17 cellular contexts compared by ENCODE assay signal in genomic region chr10:23793577-23793976, GRCh38.
DNase-seq lines count a peak whose midpoint lies in the region; ATAC-seq and TF ChIP-seq lines count a peak whose summit lies in the region.
"Had no signal": no experiment of that assay in that cellular context is flagged by ENCODE, and none has a peak within 500 bp of the region (broad histone marks: within the 10 kb centered on the region; RNA-seq: fewer than 3 reads in every experiment).

No MANE protein-coding gene starts in this region.

- ATAC-seq in Right ventricle myocardium superior (ENCODE audit: poor library complexity) = peak; percentile 55
- ATAC-seq: A549; CD8-positive, alpha-beta T cell had no signal

- peak overlapping the region; percentile 82; the same call in 1 of the 2 replicates for H3K27ac ChIP-seq in VCaP
- H3K27ac ChIP-seq: A549; BLaER1 treated with 17β-estradiol and CSF1 and Interleukin-3, amounts not matched to agents 10 nM and 100 nM; C4-2B had no signal

- intact Hi-C loops in Right ventricle myocardium superior (cut with DNase I) (no loop called here), cardiac septum (cut with DNase I) (no loop called here)

- DNase-seq in Right ventricle myocardium superior (no peak), cardiac septum (ENCODE audit: low spot score) (no peak), OCI-M1 (lab: John Stamatoyannopoulos, UW) (peak; percentile 19), NCI-H226 (no peak), A172 (ENCODE audit: low spot score) (no peak)
- DNase-seq: 8988T; AML-193; Caco-2; Calu3; CD4-positive, alpha-beta T cell; CD8-positive, alpha-beta T cell; DMS79 treated with DMSO at 0.1 percent for 48 hours; GF-D8 had no signal

- no peak for TF ChIP-seq CTCF in VCaP (conservative IDR thresholded peaks at IDR 0.05)
